22 cellular contexts compared by ENCODE assay signal in the genomic region with DNA sequence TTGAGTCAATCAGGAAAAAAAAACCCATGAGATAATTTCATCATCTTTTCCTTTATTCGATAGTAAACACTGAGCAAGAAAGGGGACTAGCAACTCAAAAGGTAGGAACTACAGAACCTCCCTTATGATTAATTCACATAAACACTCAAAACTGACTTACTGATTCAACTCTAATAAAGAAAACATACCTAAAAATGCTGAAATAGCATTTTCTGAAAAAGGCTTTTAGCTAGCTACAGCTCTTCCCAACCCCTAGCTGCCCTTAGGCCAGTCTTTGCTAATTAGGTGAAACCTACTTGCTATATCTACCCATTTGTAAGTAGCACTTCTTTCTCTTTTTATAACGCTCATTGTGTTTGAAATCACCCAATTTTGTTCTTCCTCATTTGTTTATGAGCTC.
DNase-seq lines count a peak whose midpoint lies in the region; ATAC-seq, FAIRE-seq and TF ChIP-seq lines count a peak whose summit lies in the region.
"Had no signal": no experiment of that assay in that cellular context is flagged by ENCODE, and none has a peak within 500 bp of the region (broad histone marks: within the 10 kb centered on the region; RNA-seq: fewer than 3 reads in every experiment).

No MANE protein-coding gene starts in this region.

- no peak overlapping the region for H3K4me3 Mint-ChIP-seq in activated CD8-positive, alpha-beta memory T cell treated with anti-CD3 and anti-CD28 coated beads, Interleukin-2, amount 10 ng/mL, durations not matched to agents 7 days and 5 days
- H3K4me3 Mint-ChIP-seq: B cell, IgD-negative memory B cell had no signal

- H3K27me3 Mint-ChIP-seq in activated CD8-positive, alpha-beta memory T cell treated with anti-CD3 and anti-CD28 coated beads, Interleukin-2, amount 10 ng/mL, durations not matched to agents 7 days and 5 days, result no peaks in the 10 kb centered on the region
- H3K27me3 Mint-ChIP-seq: B cell; CD8-positive, alpha-beta memory T cell; IgD-negative memory B cell had no signal

- no peaks in the 10 kb centered on the region for H3K9me3 Mint-ChIP-seq in activated CD8-positive, alpha-beta memory T cell treated with anti-CD3 and anti-CD28 coated beads, Interleukin-2, amount 10 ng/mL, durations not matched to agents 7 days and 5 days (ENCODE audit: low read depth)
- H3K9me3 Mint-ChIP-seq: CD8-positive, alpha-beta memory T cell; IgD-negative memory B cell had no signal

- no peak for TF ChIP-seq POLR2A in HepG2 (IDR thresholded peaks at IDR 0.05; ENCODE audit: insufficient read depth in 1 of 2, low read depth in 2 of 2, low read length in 2 of 2)
- TF ChIP-seq POLR2A in right lobe of liver (IDR thresholded peaks at IDR 0.05), result no peak
- no peak for TF ChIP-seq POLR2A in K562 (conservative IDR thresholded peaks at IDR 0.05)

- H3K4me1 ChIP-seq in HepG2 (ENCODE audit: insufficient read depth, low read length) (no peaks in the 10 kb centered on the region), right lobe of liver (no peaks in the 10 kb centered on the region), K562 (replicated peaks in 1 of 2; ENCODE audit: control insufficient read depth in 2 of 2, insufficient read depth in 2 of 2, low read length in 2 of 2) (no peaks in the 10 kb centered on the region)

- peaks cover 0 to 14% of the 10 kb centered on the region in 2 experiments; a peak in 1 of 5 replicates for H3K36me3 ChIP-seq in HepG2 (replicated peaks in 1 of 2; ENCODE audit: control insufficient read depth in 1 of 2, insufficient read depth in 2 of 2, low read length in 2 of 2)
- no peaks in the 10 kb centered on the region for H3K36me3 ChIP-seq in right lobe of liver
- H3K36me3 ChIP-seq in K562 (ENCODE audit: control insufficient read depth, insufficient read depth, low read length), result peaks cover 3% of the 10 kb centered on the region; the same call in 1 of the 3 replicates

- peaks cover 18% of the 10 kb centered on the region for H3K36me3 Mint-ChIP-seq in activated CD8-positive, alpha-beta memory T cell treated with anti-CD3 and anti-CD28 coated beads, Interleukin-2, amount 10 ng/mL, durations not matched to agents 7 days and 5 days

- no peak for ATAC-seq in activated CD8-positive, alpha-beta memory T cell treated with anti-CD3 and anti-CD28 coated beads, Interleukin-2, amount 10 ng/mL, durations not matched to agents 7 days and 5 days
- ATAC-seq in HepG2 (no peak), right lobe of liver (no peak), K562 (no peak), GM21447 (IDR thresholded peaks at IDR 0.05; ENCODE audit: unreplicated experiment) (no peak)

- 96% methylated on average over 2 of the region's 2 CpGs for WGBS in HepG2 (ENCODE audit: low lambda C conversion rate)
- 55% methylated on average over 2 of the region's 2 CpGs for WGBS in right lobe of liver (ENCODE audit: insufficient coverage, low coverage, low lambda C conversion rate, missing lambda C conversion rate)
- WGBS in K562 (ENCODE audit: insufficient coverage, low coverage, missing lambda C conversion rate), result 50% methylated on average over 2 of the region's 2 CpGs

- no peaks in the 10 kb centered on the region for H4K20me1 ChIP-seq in HepG2 (ENCODE audit: insufficient read depth, low read length)
- no peaks in the 10 kb centered on the region for H4K20me1 ChIP-seq in K562 (replicated peaks; ENCODE audit: control insufficient read depth, insufficient read depth, low read length)

- no peak for TF ChIP-seq RAD21 in HepG2 (CRISPR knock-in tag; IDR thresholded peaks at IDR 0.05)
- no peak for TF ChIP-seq RAD21 in K562 (CRISPR knock-in tag; conservative IDR thresholded peaks at IDR 0.05 in 1 of 2, IDR thresholded peaks at IDR 0.05 in 1 of 2)

- H3K27ac ChIP-seq in HepG2 (ENCODE audit: extremely low read length, insufficient read depth, low read length) (no peak overlapping the region), right lobe of liver (no peak overlapping the region), K562 (ENCODE audit: extremely low read depth, low read depth, low read length) (no peak overlapping the region)
- H3K27ac ChIP-seq: 22Rv1; BLaER1 treated with 17β-estradiol and CSF1 and Interleukin-3, amounts not matched to agents 10 nM and 100 nM; GM23248; HL-60 had no signal

- FAIRE-seq in HepG2 (lab: Jason Lieb, UNC) (no peak), K562 (lab: Jason Lieb, UNC) (no peak)
- FAIRE-seq: G401.6, GM12891, GM19239, H54 had no signal

- peak overlapping the region; percentile 41 for H3K27ac Mint-ChIP-seq in activated CD8-positive, alpha-beta memory T cell treated with anti-CD3 and anti-CD28 coated beads, Interleukin-2, amount 10 ng/mL, durations not matched to agents 7 days and 5 days
- H3K27ac Mint-ChIP-seq: B cell, IgD-negative memory B cell had no signal

- CTCF ChIA-PET in activated CD8-positive, alpha-beta memory T cell treated with anti-CD3 and anti-CD28 coated beads, Interleukin-2, amount 10 ng/mL, durations not matched to agents 7 days and 5 days (lab: Charles Lee), result no interaction called here
- CTCF ChIA-PET in HepG2 (lab: Yijun Ruan, JAX; ENCODE audit: low intra/inter-chr PET ratio, low total read pairs) (no interaction called here), K562 (lab: Yijun Ruan, JAX; ENCODE audit: low intra/inter-chr PET ratio) (no interaction called here)

- H3K4me1 Mint-ChIP-seq in activated CD8-positive, alpha-beta memory T cell treated with anti-CD3 and anti-CD28 coated beads, Interleukin-2, amount 10 ng/mL, durations not matched to agents 7 days and 5 days, result no peaks in the 10 kb centered on the region
- H3K4me1 Mint-ChIP-seq: B cell had no signal

- POLR2A ChIA-PET in HepG2 (lab: Yijun Ruan, JAX) (no interaction called here), K562 (lab: Yijun Ruan, JAX) (no interaction called here)

- H3K9me1 ChIP-seq in K562 (ENCODE audit: control insufficient read depth, insufficient read depth, low read length), result no peaks in the 10 kb centered on the region

- H3K9me3 ChIP-seq in HepG2 (ENCODE audit: low read length) (no peaks in the 10 kb centered on the region), right lobe of liver (no peaks in the 10 kb centered on the region), K562 (replicated peaks; ENCODE audit: control insufficient read depth, insufficient read depth, low read depth, low read length) (no peaks in the 10 kb centered on the region)

- H3K27me3 ChIP-seq in HepG2 (ENCODE audit: control insufficient read depth in 1 of 2, insufficient read depth in 2 of 2, low read length in 2 of 2) (no peaks in the 10 kb centered on the region), right lobe of liver (no peaks in the 10 kb centered on the region), K562 (ENCODE audit: control insufficient read depth in 2 of 2, insufficient read depth in 2 of 2, low read length in 2 of 2) (no peaks in the 10 kb centered on the region)

- BruUV-seq in HepG2 (replicated peaks; lab: Mats Ljungman, UMichigan) (no TSS peak), K562 (replicated peaks; lab: Mats Ljungman, UMichigan) (no TSS peak)

- intact Hi-C loops in HepG2 (cut with micrococcal nuclease; ENCODE audit: unreplicated experiment), result no loop called here
- intact Hi-C loops in right lobe of liver (cut with DNase I), result no loop called here
- intact Hi-C loops in K562 (cut with micrococcal nuclease), result no loop called here

- H3K9ac ChIP-seq in HepG2 (ENCODE audit: insufficient read depth, low read depth, low read length), result no peak overlapping the region
- H3K9ac ChIP-seq in K562 (ENCODE audit: insufficient read depth in 1 of 2, low read depth in 2 of 2, low read length in 2 of 2), result no peak overlapping the region
- H3K9ac ChIP-seq: BLaER1 treated with 17β-estradiol and CSF1 and Interleukin-3, amounts not matched to agents 10 nM and 100 nM; GM23248 had no signal

- in situ Hi-C loops in HepG2 (cut with HindIII; ENCODE audit: extremely low pct_ligation_motif_present, low pct_unique_long_range_greater_than_20kb), result no loop called here
- in situ Hi-C loops in K562 (cut with MboI), result no loop called here

- TF ChIP-seq EP300 in HepG2 (IDR thresholded peaks at IDR 0.05; ENCODE audit: low read depth in 2 of 2, low read length in 2 of 2) (no peak), HepG2 (CRISPR knock-in tag; IDR thresholded peaks at IDR 0.05; ENCODE audit: borderline replicate concordance) (no peak), K562 (IDR thresholded peaks at IDR 0.05; ENCODE audit: low read length) (no peak)

- no peak overlapping the region for H3K4me2 ChIP-seq in HepG2 (ENCODE audit: low read depth, low read length)
- no peak overlapping the region for H3K4me2 ChIP-seq in K562 (ENCODE audit: insufficient read depth, low read length)
- H3K4me2 ChIP-seq: BLaER1 treated with 17β-estradiol and CSF1 and Interleukin-3, amounts not matched to agents 10 nM and 100 nM had no signal

- no peak overlapping the region for H3K4me3 ChIP-seq in HepG2 (replicated peaks in 1 of 3; ENCODE audit: insufficient read depth in 1 of 3, low read depth in 2 of 3, low read length in 3 of 3)
- no peak overlapping the region for H3K4me3 ChIP-seq in right lobe of liver
- no peak overlapping the region for H3K4me3 ChIP-seq in K562
- H3K4me3 ChIP-seq: BLaER1 treated with 17β-estradiol and CSF1 and Interleukin-3, amounts not matched to agents 10 nM and 100 nM; GM23248 had no signal

- no peak for TF ChIP-seq CTCF in HepG2 (CRISPR knock-in tag; IDR thresholded peaks at IDR 0.05)
- TF ChIP-seq CTCF in right lobe of liver (IDR thresholded peaks at IDR 0.05), result no peak
- no peak for TF ChIP-seq CTCF in K562 (IDR thresholded peaks at IDR 0.05 in 2 of 3, conservative IDR thresholded peaks at IDR 0.05 in 1 of 3; ENCODE audit: insufficient read depth in 2 of 3, low read depth in 1 of 3, low read length in 3 of 3)

- H3K79me2 ChIP-seq in HepG2 (ENCODE audit: insufficient read depth, low read length), result no peaks in the 10 kb centered on the region
- H3K79me2 ChIP-seq in K562 (ENCODE audit: control insufficient read depth, insufficient read depth, low read length), result no peaks in the 10 kb centered on the region

- H2AFZ ChIP-seq in HepG2 (ENCODE audit: low read length), result no peak overlapping the region
- H2AFZ ChIP-seq in K562 (ENCODE audit: low read depth, low read length), result no peak overlapping the region
- H2AFZ ChIP-seq: GM23248 had no signal

- no peak for DNase-seq in activated CD8-positive, alpha-beta memory T cell treated with anti-CD3 and anti-CD28 coated beads, Interleukin-2, amount 10 ng/mL, durations not matched to agents 7 days and 5 days
- no peak for DNase-seq in activated CD8-positive, alpha-beta memory T cell treated with anti-CD3 and anti-CD28 coated beads, Interleukin-2, amount 50 U/mL, for 4 hours
- DNase-seq in HepG2 (ENCODE audit: low spot score) (no peak), right lobe of liver (no peak), K562 (ENCODE audit: extremely low read depth in 1 of 4, low spot score in 3 of 4) (no peak), NCI-H2227 (lab: John Stamatoyannopoulos, UW; ENCODE audit: unreplicated experiment) (no peak)
- DNase-seq: CD8-positive, alpha-beta memory T cell; COR-L47; DMS 273 treated with DMSO at 0.1 percent for 48 hours; GM23248; HCEC 1CT; KG1 had no signal

TF ChIP-seq in HepG2, 621 proteins besides CTCF, POLR2A, EP300 and RAD21 (continues in another document):
- peak; percentile 86 for TF ChIP-seq MAFF (IDR thresholded peaks at IDR 0.05; ENCODE audit: low read depth, low read length)
- TF ChIP-seq MAFK (conservative IDR thresholded peaks at IDR 0.05 in 1 of 2, IDR thresholded peaks at IDR 0.05 in 1 of 2; ENCODE audit: low read length in 2 of 2), result peak; percentile 81 to 88

TF ChIP-seq in K562, 482 proteins besides CTCF, POLR2A, EP300 and RAD21 (continues in another document):
- TF ChIP-seq MAFG (tag; conservative IDR thresholded peaks at IDR 0.05) (peak; percentile 40; the same call in 1 of the 2 replicates), MAFK (IDR thresholded peaks at IDR 0.05; ENCODE audit: low read length) (peak; percentile 61)
